Comparison of ENCODE assay signal across 17 cellular contexts in genomic region chr7:108890862-108891261, GRCh38.
DNase-seq lines count a peak whose midpoint lies in the region; ATAC-seq, FAIRE-seq and TF ChIP-seq lines count a peak whose summit lies in the region.
"Had no signal": no experiment of that assay in that cellular context is flagged by ENCODE, and none has a peak within 500 bp of the region (broad histone marks: within the 10 kb centered on the region; RNA-seq: fewer than 3 reads in every experiment).

No MANE protein-coding gene starts in this region.

- no peaks in the 10 kb centered on the region for H3K79me2 ChIP-seq in HepG2 (ENCODE audit: insufficient read depth, low read length)

- intact Hi-C loops in HepG2 (cut with micrococcal nuclease; ENCODE audit: unreplicated experiment): no loop called here
- intact Hi-C loops in heart right ventricle (cut with DNase I): no loop called here

- no peaks in the 10 kb centered on the region for H3K27me3 ChIP-seq in HepG2 (ENCODE audit: control insufficient read depth in 1 of 2, insufficient read depth in 2 of 2, low read length in 2 of 2)
- H3K27me3 ChIP-seq in heart right ventricle: no peaks in the 10 kb centered on the region
- no peaks in the 10 kb centered on the region for H3K27me3 ChIP-seq in upper lobe of left lung

- no peaks in the 10 kb centered on the region for H3K4me1 ChIP-seq in HepG2 (ENCODE audit: insufficient read depth, low read length)
- no peaks in the 10 kb centered on the region for H3K4me1 ChIP-seq in heart right ventricle
- H3K4me1 ChIP-seq in upper lobe of left lung: no peaks in the 10 kb centered on the region

- H3K9ac ChIP-seq in HepG2 (ENCODE audit: insufficient read depth, low read depth, low read length): no peak overlapping the region

- POLR2A ChIA-PET in HepG2 (lab: Yijun Ruan, JAX): no interaction called here

- no peak for DNase-seq in RCC 7860 (ENCODE audit: low spot score)
- peak; percentile 1 for DNase-seq in HepG2 (ENCODE audit: low spot score)
- DNase-seq in renal cortical epithelial cell (ENCODE audit: low read depth): peak; percentile 53
- no peak for DNase-seq in heart right ventricle
- no peak for DNase-seq in upper lobe of left lung
- no peak for DNase-seq in T1000 (lab: John Stamatoyannopoulos, UW)
- DNase-seq: C1 segment of cervical spinal cord; Calu3; CD4-positive, alpha-beta memory T cell; COR-L47; DMS79; EL; GDM1; H9 had no signal

- no peak for TF ChIP-seq POLR2A in HepG2 (IDR thresholded peaks at IDR 0.05; ENCODE audit: insufficient read depth in 1 of 2, low read depth in 2 of 2, low read length in 2 of 2)
- TF ChIP-seq POLR2A in upper lobe of left lung (IDR thresholded peaks at IDR 0.05): no peak

- no TSS peak for BruUV-seq in HepG2 (replicated peaks; lab: Mats Ljungman, UMichigan)

- no peak for TF ChIP-seq EP300 in HepG2 (IDR thresholded peaks at IDR 0.05; ENCODE audit: low read depth in 2 of 2, low read length in 2 of 2)
- no peak for TF ChIP-seq EP300 in HepG2 (CRISPR knock-in tag; IDR thresholded peaks at IDR 0.05; ENCODE audit: borderline replicate concordance)
- TF ChIP-seq EP300 in upper lobe of left lung (IDR thresholded peaks at IDR 0.05): no peak

- H3K9me3 ChIP-seq in HepG2 (ENCODE audit: low read length) (no peaks in the 10 kb centered on the region), heart right ventricle (peaks cover 0 to 28% (median 0%) of the 10 kb centered on the region in 11 donors), upper lobe of left lung (no peaks in the 10 kb centered on the region)

- in situ Hi-C loops in HepG2 (cut with HindIII; ENCODE audit: extremely low pct_ligation_motif_present, low pct_unique_long_range_greater_than_20kb): no loop called here

- no peak overlapping the region for H3K4me2 ChIP-seq in HepG2 (ENCODE audit: low read depth, low read length)
- H3K4me2 ChIP-seq: GM23338 had no signal

- WGBS in HepG2 (ENCODE audit: low lambda C conversion rate): 26% methylated on average over 2 of the region's 2 CpGs
- 81 to 93% methylated on average over 2 of the region's 2 CpGs for WGBS in heart right ventricle, 2 donors
- 63 to 71% methylated on average over 1 to 2 of the region's 2 CpGs for WGBS in upper lobe of left lung, 2 donors

- H3K4me3 ChIP-seq in HepG2 (replicated peaks in 1 of 3; ENCODE audit: insufficient read depth in 1 of 3, low read depth in 2 of 3, low read length in 3 of 3) (no peak overlapping the region), heart right ventricle (no peak overlapping the region), upper lobe of left lung (no peak overlapping the region)
- H3K4me3 ChIP-seq: GM12878, GM23338 had no signal

- no peak; the same call in 1 of the 3 replicates for ATAC-seq in HepG2
- no peak for ATAC-seq in heart right ventricle
- ATAC-seq in upper lobe of left lung (ENCODE audit: low FRiP score in 2 of 2): no peak
- ATAC-seq: GM12878, GM23338, HCT116 had no signal

- no peak overlapping the region for H3K27ac ChIP-seq in HepG2 (ENCODE audit: extremely low read length, insufficient read depth, low read length)
- H3K27ac ChIP-seq in heart right ventricle: no peak overlapping the region
- H3K27ac ChIP-seq in upper lobe of left lung: no peak overlapping the region

- CTCF ChIA-PET in HepG2 (lab: Yijun Ruan, JAX; ENCODE audit: low intra/inter-chr PET ratio, low total read pairs): no interaction called here

- H4K20me1 ChIP-seq in HepG2 (ENCODE audit: insufficient read depth, low read length): no peaks in the 10 kb centered on the region

- H3K36me3 ChIP-seq in HepG2 (replicated peaks in 1 of 2; ENCODE audit: control insufficient read depth in 1 of 2, insufficient read depth in 2 of 2, low read length in 2 of 2) (no peaks in the 10 kb centered on the region), heart right ventricle (no peaks in the 10 kb centered on the region), upper lobe of left lung (no peaks in the 10 kb centered on the region)

- no peak for TF ChIP-seq RAD21 in HepG2 (CRISPR knock-in tag; IDR thresholded peaks at IDR 0.05)

- no peak overlapping the region for H2AFZ ChIP-seq in HepG2 (ENCODE audit: low read length)
- H2AFZ ChIP-seq: GM23338 had no signal

- FAIRE-seq in RCC 7860 (lab: Jason Lieb, UNC) (peak; percentile 77), HepG2 (lab: Jason Lieb, UNC) (no peak)
- FAIRE-seq: GM12878 had no signal

- TF ChIP-seq CTCF in HepG2 (CRISPR knock-in tag; IDR thresholded peaks at IDR 0.05) (no peak), heart right ventricle (IDR thresholded peaks at IDR 0.05) (no peak), upper lobe of left lung (IDR thresholded peaks at IDR 0.05) (no peak)

TF ChIP-seq in HepG2, 621 proteins besides CTCF, POLR2A, EP300 and RAD21:
- TF ChIP-seq, protein P1, sequence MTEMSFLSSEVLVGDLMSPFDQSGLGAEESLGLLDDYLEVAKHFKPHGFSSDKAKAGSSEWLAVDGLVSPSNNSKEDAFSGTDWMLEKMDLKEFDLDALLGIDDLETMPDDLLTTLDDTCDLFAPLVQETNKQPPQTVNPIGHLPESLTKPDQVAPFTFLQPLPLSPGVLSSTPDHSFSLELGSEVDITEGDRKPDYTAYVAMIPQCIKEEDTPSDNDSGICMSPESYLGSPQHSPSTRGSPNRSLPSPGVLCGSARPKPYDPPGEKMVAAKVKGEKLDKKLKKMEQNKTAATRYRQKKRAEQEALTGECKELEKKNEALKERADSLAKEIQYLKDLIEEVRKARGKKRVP (CRISPR knock-in tag; IDR thresholded peaks at IDR 0.05): no peak
- TF ChIP-seq ZNF878 (CRISPR knock-in tag; IDR thresholded peaks at IDR 0.05): no peak
- TF ChIP-seq POGK (CRISPR knock-in tag; conservative IDR thresholded peaks at IDR 0.05): no peak
- no peak for TF ChIP-seq IRX3 (CRISPR knock-in tag; IDR thresholded peaks at IDR 0.05; ENCODE audit: borderline replicate concordance, low read depth)
- TF ChIP-seq, protein P2, sequence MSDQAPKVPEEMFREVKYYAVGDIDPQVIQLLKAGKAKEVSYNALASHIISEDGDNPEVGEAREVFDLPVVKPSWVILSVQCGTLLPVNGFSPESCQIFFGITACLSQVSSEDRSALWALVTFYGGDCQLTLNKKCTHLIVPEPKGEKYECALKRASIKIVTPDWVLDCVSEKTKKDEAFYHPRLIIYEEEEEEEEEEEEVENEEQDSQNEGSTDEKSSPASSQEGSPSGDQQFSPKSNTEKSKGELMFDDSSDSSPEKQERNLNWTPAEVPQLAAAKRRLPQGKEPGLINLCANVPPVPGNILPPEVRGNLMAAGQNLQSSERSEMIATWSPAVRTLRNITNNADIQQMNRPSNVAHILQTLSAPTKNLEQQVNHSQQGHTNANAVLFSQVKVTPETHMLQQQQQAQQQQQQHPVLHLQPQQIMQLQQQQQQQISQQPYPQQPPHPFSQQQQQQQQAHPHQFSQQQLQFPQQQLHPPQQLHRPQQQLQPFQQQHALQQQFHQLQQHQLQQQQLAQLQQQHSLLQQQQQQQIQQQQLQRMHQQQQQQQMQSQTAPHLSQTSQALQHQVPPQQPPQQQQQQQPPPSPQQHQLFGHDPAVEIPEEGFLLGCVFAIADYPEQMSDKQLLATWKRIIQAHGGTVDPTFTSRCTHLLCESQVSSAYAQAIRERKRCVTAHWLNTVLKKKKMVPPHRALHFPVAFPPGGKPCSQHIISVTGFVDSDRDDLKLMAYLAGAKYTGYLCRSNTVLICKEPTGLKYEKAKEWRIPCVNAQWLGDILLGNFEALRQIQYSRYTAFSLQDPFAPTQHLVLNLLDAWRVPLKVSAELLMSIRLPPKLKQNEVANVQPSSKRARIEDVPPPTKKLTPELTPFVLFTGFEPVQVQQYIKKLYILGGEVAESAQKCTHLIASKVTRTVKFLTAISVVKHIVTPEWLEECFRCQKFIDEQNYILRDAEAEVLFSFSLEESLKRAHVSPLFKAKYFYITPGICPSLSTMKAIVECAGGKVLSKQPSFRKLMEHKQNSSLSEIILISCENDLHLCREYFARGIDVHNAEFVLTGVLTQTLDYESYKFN (CRISPR knock-in tag; conservative IDR thresholded peaks at IDR 0.05): no peak
- no peak for TF ChIP-seq ZNF768 (CRISPR knock-in tag; IDR thresholded peaks at IDR 0.05)
- no peak for TF ChIP-seq ZNF354B (CRISPR knock-in tag; IDR thresholded peaks at IDR 0.05)
- no peak for TF ChIP-seq ZSCAN22 (CRISPR knock-in tag; IDR thresholded peaks at IDR 0.05)
- TF ChIP-seq SNAPC5 (CRISPR knock-in tag; IDR thresholded peaks at IDR 0.05; ENCODE audit: borderline replicate concordance): no peak
- TF ChIP-seq ZFY (CRISPR knock-in tag; IDR thresholded peaks at IDR 0.05): no peak
TF ChIP-seq in HepG2: peak in this region for 0.

Comparison
In these comparisons a context has a peak if more than half of its experiments do, and no peak if none do; other contexts are left out.
1. DNase-seq: peak in HepG2 (single experiment) and renal cortical epithelial cell (single experiment); none in RCC 7860 (single experiment), heart right ventricle (0 of 2), upper lobe of left lung (0 of 2) and T1000 (single experiment).